22 cellular contexts compared by ENCODE assay signal in genomic region chr10:66819691-66820090, GRCh38.
"Had no signal": no experiment of that assay in that cellular context is flagged by ENCODE, and none has a peak within 500 bp of the region (broad histone marks: within the 10 kb centered on the region; RNA-seq: fewer than 3 reads in every experiment).

No MANE protein-coding gene starts in this region.

- H3K9me3 ChIP-seq: heart right ventricle, lower lobe of right lung, prostate gland, right atrium auricular region, thoracic aorta, tibial nerve, upper lobe of left lung had no signal

- H3K4me1 Mint-ChIP-seq: immature natural killer cell; naive thymus-derived CD8-positive, alpha-beta T cell; nephron progenitor cell; stimulated activated memory B cell treated with anti-CD40 and anti-IgM and Interleukin-4, amounts not matched to agents 10 μg/mL and 1 μg/mL and 100 μg/mL, for 72 hours had no signal

- H3K4me1 ChIP-seq: lower lobe of right lung, prostate gland, right atrium auricular region, tibial nerve, upper lobe of left lung had no signal

- DNase-seq: dorsolateral prefrontal cortex; effector CD4-positive, alpha-beta T cell; foreskin melanocyte; glutamatergic neuron; heart right ventricle; hypothalamus; immature natural killer cell; left ventricle myocardium superior; lower lobe of right lung; naive thymus-derived CD8-positive, alpha-beta T cell; nephron progenitor cell; nucleus accumbens; stimulated activated CD4-positive, alpha-beta T cell treated with anti-CD3 and anti-CD28 coated beads, Interleukin-2, amount 100 ng/mL, for 24 hours; stimulated activated CD4-positive, alpha-beta T cell treated with anti-CD3 and anti-CD28 coated beads, Interleukin-4, amount 100 ng/mL, for 24 hours; stimulated activated naive CD8-positive, alpha-beta T cell treated with anti-CD3 and anti-CD28 coated beads, Interleukin-15, Interleukin-2, amounts not matched to agents 100 U/mL and 50 U/mL, for 24 hours; upper lobe of left lung had no signal

- H3K4me3 ChIP-seq: dorsolateral prefrontal cortex, heart right ventricle, lower lobe of right lung, prostate gland, right atrium auricular region, thoracic aorta, tibial nerve, upper lobe of left lung had no signal

- H3K36me3 Mint-ChIP-seq: immature natural killer cell; naive thymus-derived CD8-positive, alpha-beta T cell; stimulated activated memory B cell treated with anti-CD40 and anti-IgM and Interleukin-4, amounts not matched to agents 10 μg/mL and 1 μg/mL and 100 μg/mL, for 72 hours had no signal

- ATAC-seq: heart right ventricle; left ventricle myocardium superior; lower lobe of right lung; naive thymus-derived CD8-positive, alpha-beta T cell; sciatic nerve; stimulated activated memory B cell treated with anti-CD40 and anti-IgM and Interleukin-4, amounts not matched to agents 10 μg/mL and 1 μg/mL and 100 μg/mL, for 72 hours; stimulated activated naive CD8-positive, alpha-beta T cell treated with anti-CD3 and anti-CD28 coated beads, Interleukin-15, Interleukin-2, amounts not matched to agents 100 U/mL and 50 U/mL, for 24 hours had no signal

- H3K9me3 Mint-ChIP-seq: nephron progenitor cell; stimulated activated memory B cell treated with anti-CD40 and anti-IgM and Interleukin-4, amounts not matched to agents 10 μg/mL and 1 μg/mL and 100 μg/mL, for 72 hours had no signal

- H3K36me3 ChIP-seq: heart right ventricle, lower lobe of right lung, prostate gland, right atrium auricular region, thoracic aorta, tibial nerve, upper lobe of left lung had no signal

- H3K27me3 ChIP-seq: dorsolateral prefrontal cortex, heart right ventricle, right atrium auricular region, tibial nerve, upper lobe of left lung had no signal

- H3K27me3 Mint-ChIP-seq: naive thymus-derived CD8-positive, alpha-beta T cell; stimulated activated memory B cell treated with anti-CD40 and anti-IgM and Interleukin-4, amounts not matched to agents 10 μg/mL and 1 μg/mL and 100 μg/mL, for 72 hours had no signal

- H3K27ac ChIP-seq: dorsolateral prefrontal cortex, heart right ventricle, lower lobe of right lung, prostate gland, right atrium auricular region, thoracic aorta, tibial nerve, upper lobe of left lung had no signal

- H3K4me3 Mint-ChIP-seq: immature natural killer cell; naive thymus-derived CD8-positive, alpha-beta T cell; nephron progenitor cell; stimulated activated memory B cell treated with anti-CD40 and anti-IgM and Interleukin-4, amounts not matched to agents 10 μg/mL and 1 μg/mL and 100 μg/mL, for 72 hours had no signal
